9 cellular contexts compared by ENCODE assay signal in genomic region chr7:106367018-106367420, GRCh38.
DNase-seq lines count a peak whose midpoint lies in the region; TF ChIP-seq lines count a peak whose summit lies in the region.
"Had no signal": no experiment of that assay in that cellular context is flagged by ENCODE, and none has a peak within 500 bp of the region (broad histone marks: within the 10 kb centered on the region; RNA-seq: fewer than 3 reads in every experiment).

No MANE protein-coding gene starts in this region.

- peak; percentile 66 for DNase-seq in NCI-H748 (lab: John Stamatoyannopoulos, UW; ENCODE audit: unreplicated experiment)
- DNase-seq in NCI-H748 treated with DMSO at 0.1 percent for 48 hours (lab: John Stamatoyannopoulos, UW), result no peak
- peak; percentile 11 for DNase-seq in NCI-H146 treated with DMSO at 0.1 percent for 48 hours (lab: John Stamatoyannopoulos, UW; ENCODE audit: unreplicated experiment)
- peak; percentile 48 to 63 for DNase-seq in cardiac fibroblast (ENCODE audit: low read depth in 2 of 2)
- DNase-seq in retinal pigment epithelial cell (ENCODE audit: low read depth), result no peak
- no peak for DNase-seq in SHP77 treated with DMSO at 0.1 percent for 48 hours (lab: John Stamatoyannopoulos, UW)
- DNase-seq in C1 segment of cervical spinal cord (lab: John Stamatoyannopoulos, UW), result no peak
- no peak for DNase-seq in retina
- DNase-seq: CD4-positive, alpha-beta T cell had no signal

- no peak overlapping the region for H3K4me3 ChIP-seq in cardiac fibroblast (replicated peaks in 1 of 2; ENCODE audit: low read depth in 2 of 2, low read length in 2 of 2)
- no peak overlapping the region for H3K4me3 ChIP-seq in retinal pigment epithelial cell (ENCODE audit: low read length)

- TF ChIP-seq CTCF in cardiac fibroblast (IDR thresholded peaks at IDR 0.05; ENCODE audit: low read depth, low read length) (peak; percentile 44), retinal pigment epithelial cell (conservative IDR thresholded peaks at IDR 0.05; ENCODE audit: low read depth, low read length) (peak; percentile 36)

Comparison
In these comparisons a context has a peak if more than half of its experiments do, and no peak if none do; other contexts are left out.
1. DNase-seq: peak in NCI-H748 (single experiment), NCI-H146 treated with DMSO at 0.1 percent for 48 hours (single experiment) and cardiac fibroblast (2 of 2); none in NCI-H748 treated with DMSO at 0.1 percent for 48 hours (single experiment), retinal pigment epithelial cell (single experiment), SHP77 treated with DMSO at 0.1 percent for 48 hours (single experiment), C1 segment of cervical spinal cord (0 of 14) and retina (single experiment).